In genomic region chr7:123727071-123727837, GRCh38 we compare ENCODE assay signal across 9 cellular contexts. TPM values are rescaled to one million over a fixed set of nuclear protein-coding genes. Genes with fewer than 3 reads are reported as not detected.
DNase-seq lines count a peak whose midpoint lies in the region; ATAC-seq, FAIRE-seq and TF ChIP-seq lines count a peak whose summit lies in the region.
"Had no signal": no experiment of that assay in that cellular context is flagged by ENCODE, and none has a peak within 500 bp of the region (broad histone marks: within the 10 kb centered on the region; RNA-seq: fewer than 3 reads in every experiment).

No MANE protein-coding gene starts in this region.

- H3K4me3 ChIP-seq in PC-3 (ENCODE audit: low read length), result peak overlapping the region; percentile 13; the same call in 1 of the 2 replicates
- no peak overlapping the region for H3K4me3 ChIP-seq in endothelial cell of umbilical vein (replicated peaks in 1 of 3; ENCODE audit: insufficient read depth in 1 of 3, low read depth in 1 of 3, low read length in 3 of 3)
- no peak overlapping the region for H3K4me3 ChIP-seq in osteoblast (ENCODE audit: insufficient read depth, low read length)
- H3K4me3 ChIP-seq in kidney (ENCODE audit: low read length in 2 of 2), result no peak overlapping the region
- no peak overlapping the region for H3K4me3 ChIP-seq in sigmoid colon
- H3K4me3 ChIP-seq: dorsolateral prefrontal cortex had no signal

- TF ChIP-seq POLR2A in endothelial cell of umbilical vein (IDR thresholded peaks at IDR 0.05; ENCODE audit: low read depth, low read length), result no peak
- TF ChIP-seq POLR2A in sigmoid colon (IDR thresholded peaks at IDR 0.05), result no peak

- ATAC-seq in PC-3 (peak; percentile 84), HG03432 (IDR thresholded peaks at IDR 0.05; ENCODE audit: unreplicated experiment) (no peak)

- H3K9me3 ChIP-seq in PC-3 (ENCODE audit: low read length), result no peaks in the 10 kb centered on the region
- H3K9me3 ChIP-seq in endothelial cell of umbilical vein (replicated peaks; ENCODE audit: control insufficient read depth, insufficient read depth, low read length), result no peaks in the 10 kb centered on the region
- no peaks in the 10 kb centered on the region for H3K9me3 ChIP-seq in osteoblast (ENCODE audit: low read depth, low read length)
- no peaks in the 10 kb centered on the region for H3K9me3 ChIP-seq in kidney (ENCODE audit: control insufficient read depth in 1 of 2, low read length in 2 of 2)
- H3K9me3 ChIP-seq in sigmoid colon, result no peaks in the 10 kb centered on the region

- TF ChIP-seq CTCF in PC-3 (conservative IDR thresholded peaks at IDR 0.05; ENCODE audit: low read depth, low read length) (no peak), endothelial cell of umbilical vein (IDR thresholded peaks at IDR 0.05; ENCODE audit: extremely low read depth in 1 of 2, insufficient read depth in 1 of 2, low read depth in 1 of 2, low read length in 2 of 2) (no peak), osteoblast (IDR thresholded peaks at IDR 0.05; ENCODE audit: extremely low read depth, low read depth, low read length) (no peak), kidney (IDR thresholded peaks at IDR 0.05; ENCODE audit: borderline replicate concordance, extremely low read depth, insufficient read depth) (no peak), sigmoid colon (IDR thresholded peaks at IDR 0.05) (no peak)

- POLR2A ChIA-PET in PC-3 (lab: Charles Lee; ENCODE audit: unreplicated experiment), result interaction anchor here (0.5 to 0.9 kb wide), 3 partner anchors 13 to 22 kb away, joined by 5 to 26 read pairs (median 6); partner anchors contain the start of gene WASL
- POLR2A ChIA-PET in endothelial cell of umbilical vein (lab: Charles Lee), result interaction anchor here (0.9 kb wide), 1 partner anchor 22 kb away, joined by 4 read pairs; the partner anchor contains the start of gene WASL

- H3K9me1 ChIP-seq in endothelial cell of umbilical vein (replicated peaks; ENCODE audit: control insufficient read depth, extremely low read depth, insufficient read depth, low read length), result no peaks in the 10 kb centered on the region

- WGBS in sigmoid colon, 2 donors, result 75 to 77% methylated on average over 4 of the region's 4 CpGs

- H3F3A ChIP-seq in PC-3 (ENCODE audit: low read length, unreplicated experiment), result no peaks in the 10 kb centered on the region

- no peaks in the 10 kb centered on the region for H3K36me3 ChIP-seq in PC-3 (ENCODE audit: low read depth, low read length)
- H3K36me3 ChIP-seq in endothelial cell of umbilical vein (ENCODE audit: control insufficient read depth in 2 of 2, extremely low read depth in 1 of 2, insufficient read depth in 2 of 2, low read length in 2 of 2), result no peaks in the 10 kb centered on the region
- no peaks in the 10 kb centered on the region for H3K36me3 ChIP-seq in osteoblast (ENCODE audit: insufficient read depth, low read length)
- H3K36me3 ChIP-seq in kidney (ENCODE audit: control insufficient read depth in 1 of 2, insufficient read depth in 2 of 2, low read length in 2 of 2), result no peaks in the 10 kb centered on the region
- no peaks in the 10 kb centered on the region for H3K36me3 ChIP-seq in sigmoid colon

- peaks cover 92% of the 10 kb centered on the region for H3K79me2 ChIP-seq in PC-3 (ENCODE audit: low read length)
- H3K79me2 ChIP-seq in endothelial cell of umbilical vein (ENCODE audit: control insufficient read depth, insufficient read depth, low read length), result peaks cover 87% of the 10 kb centered on the region
- H3K79me2 ChIP-seq in osteoblast (ENCODE audit: insufficient read depth, low read length), result peaks cover 87% of the 10 kb centered on the region

- H2AFZ ChIP-seq in PC-3 (ENCODE audit: low read length), result no peak overlapping the region
- no peak overlapping the region for H2AFZ ChIP-seq in endothelial cell of umbilical vein (ENCODE audit: low read depth, low read length)
- H2AFZ ChIP-seq in osteoblast (ENCODE audit: low read length), result no peak overlapping the region

- H4K20me1 ChIP-seq in PC-3 (ENCODE audit: low read length), result peaks cover 12% of the 10 kb centered on the region; the same call in 1 of the 2 replicates
- H4K20me1 ChIP-seq in endothelial cell of umbilical vein (replicated peaks; ENCODE audit: control insufficient read depth, extremely low read depth, insufficient read depth, low read length), result peaks cover 5% of the 10 kb centered on the region
- H4K20me1 ChIP-seq in osteoblast (ENCODE audit: insufficient read depth, low read length), result peaks cover 54% of the 10 kb centered on the region

- CTCF ChIA-PET in PC-3 (lab: Charles Lee) (interaction anchor here (0.6 to 0.8 kb wide), 2 partner anchors 71 to 147 kb away, joined by 3 to 13 read pairs; no protein-coding TSS in a partner anchor), endothelial cell of umbilical vein (lab: Charles Lee) (interaction anchor here (0.9 to 2.4 kb wide), 7 partner anchors 10 to 138 kb away, joined by 3 to 7 read pairs (median 5); partner anchors contain the start of gene WASL)

- H3K9ac ChIP-seq in PC-3 (ENCODE audit: low read length) (no peak overlapping the region), endothelial cell of umbilical vein (replicated peaks; ENCODE audit: extremely low read depth, insufficient read depth, low read length) (no peak overlapping the region), kidney (ENCODE audit: low read length in 2 of 2) (no peak overlapping the region)

- H3K9me2 ChIP-seq in PC-3 (replicated peaks; ENCODE audit: low read length), result no peaks in the 10 kb centered on the region

- FAIRE-seq in endothelial cell of umbilical vein (lab: Jason Lieb, UNC) (peak; percentile 46), kidney (lab: Jason Lieb, UNC) (no peak)

- H3K27me3 ChIP-seq in PC-3 (ENCODE audit: low read length), result no peaks in the 10 kb centered on the region
- H3K27me3 ChIP-seq in endothelial cell of umbilical vein (ENCODE audit: control insufficient read depth in 2 of 2, insufficient read depth in 2 of 2, low read length in 2 of 2), result no peaks in the 10 kb centered on the region
- H3K27me3 ChIP-seq in osteoblast (ENCODE audit: insufficient read depth, low read length), result no peaks in the 10 kb centered on the region
- H3K27me3 ChIP-seq in sigmoid colon, result no peaks in the 10 kb centered on the region
- H3K27me3 ChIP-seq: dorsolateral prefrontal cortex had no signal

- H3K4me2 ChIP-seq in PC-3 (ENCODE audit: low read length) (peak overlapping the region; percentile 15), endothelial cell of umbilical vein (ENCODE audit: insufficient read depth, low read length) (peak overlapping the region; percentile 51), osteoblast (ENCODE audit: insufficient read depth, low read length) (peak overlapping the region; percentile 64)

- H3K27ac ChIP-seq in PC-3 (ENCODE audit: low read length) (peak overlapping the region; percentile 13), endothelial cell of umbilical vein (ENCODE audit: insufficient read depth, low read depth, low read length) (peak overlapping the region; percentile 3), osteoblast (ENCODE audit: low read depth, low read length) (peak overlapping the region; percentile 7), kidney (ENCODE audit: low read depth in 2 of 2, low read length in 2 of 2) (no peak overlapping the region), sigmoid colon (no peak overlapping the region)

- BruUV-seq in PC-3 (replicated peaks; lab: Mats Ljungman, UMichigan), result no TSS peak
- no TSS peak for BruUV-seq in endothelial cell of umbilical vein (replicated peaks; lab: Mats Ljungman, UMichigan)

- TF ChIP-seq EP300 in sigmoid colon (IDR thresholded peaks at IDR 0.05), result no peak

- intact Hi-C loops in PC-3 (cut with micrococcal nuclease), result loop anchor here (1.0 to 2.0 kb wide), 2 partner anchors 20 to 58 kb away; no protein-coding TSS in a partner anchor
- intact Hi-C loops in endothelial cell of umbilical vein (cut with micrococcal nuclease), result loop anchor here (2.0 kb wide), 1 partner anchor 20 kb away; no protein-coding TSS in a partner anchor
- intact Hi-C loops in kidney (cut with DNase I), result no loop called here
- intact Hi-C loops in sigmoid colon (cut with DNase I), result no loop called here

- dilution Hi-C loops in endothelial cell of umbilical vein (cut with MboI; ENCODE audit: extremely low pct_ligation_motif_present, low sequenced_read_pairs), result no loop called here

- peaks cover 23% of the 10 kb centered on the region for H3K4me1 ChIP-seq in PC-3 (ENCODE audit: insufficient read depth, low read length)
- peaks cover 15% of the 10 kb centered on the region for H3K4me1 ChIP-seq in endothelial cell of umbilical vein (ENCODE audit: control insufficient read depth, extremely low read depth, insufficient read depth, low read length)
- H3K4me1 ChIP-seq in osteoblast (ENCODE audit: insufficient read depth, low read length), result peaks cover 40% of the 10 kb centered on the region
- peaks cover 2 to 14% of the 10 kb centered on the region in 2 donors for H3K4me1 ChIP-seq in kidney (ENCODE audit: control insufficient read depth in 1 of 2, insufficient read depth in 1 of 2, low read depth in 1 of 2, low read length in 2 of 2)
- peaks cover 0 to 75% (median 54%) of the 10 kb centered on the region in 4 donors for H3K4me1 ChIP-seq in sigmoid colon

- peak; percentile 69 for DNase-seq in Daoy (ENCODE audit: low read depth)
- peak; percentile 74 for DNase-seq in PC-3
- peak; percentile 79 for DNase-seq in endothelial cell of umbilical vein (ENCODE audit: low read depth, low spot score)
- peak; percentile 45 for DNase-seq in osteoblast (ENCODE audit: insufficient read length, low spot score, missing footprints)
- DNase-seq in pons (ENCODE audit: low spot score), result no peak
- no peak for DNase-seq in kidney
- DNase-seq in sigmoid colon, result no peak
- DNase-seq: dorsolateral prefrontal cortex had no signal

TF ChIP-seq in endothelial cell of umbilical vein, 7 proteins besides CTCF, POLR2A, EP300 and RAD21:
- TF ChIP-seq MYC (IDR thresholded peaks at IDR 0.05; ENCODE audit: low read depth, low read length) (no peak), FOS (IDR thresholded peaks at IDR 0.05; ENCODE audit: borderline replicate concordance, insufficient read depth, low read length) (peak; percentile 41)

RNA-seq across cellular contexts. Expression of gene WASL, which starts 21.5 kb away (rescaled TPM):
- 11.0 and 12.7 TPM in 2 replicates for total RNA-seq in Daoy (2014; rRNA removed; shearing (Covaris generic))
- total RNA-seq in PC-3 (2014; rRNA removed), result 8.5 and 10.9 TPM in 2 replicates
- 22.1 and 24.0 TPM in 2 replicates for total RNA-seq in endothelial cell of umbilical vein
- polyA plus RNA-seq in endothelial cell of umbilical vein, result 4.1 and 5.2 TPM in 2 replicates
- 8.9 and 9.2 TPM in 2 replicates for polyA plus RNA-seq in endothelial cell of umbilical vein (2011; cell fraction: cytosol; rRNA removed)
- 8.0 and 9.4 TPM in 2 replicates for polyA plus RNA-seq in endothelial cell of umbilical vein (2011; cell fraction: nucleus; rRNA removed)
- polyA plus RNA-seq in endothelial cell of umbilical vein (2012), result 15.1 and 17.6 TPM in 2 replicates
- polyA minus RNA-seq in endothelial cell of umbilical vein, result 6.1 and 7.4 TPM in 2 replicates
- polyA minus RNA-seq in endothelial cell of umbilical vein (2011; cell fraction: cytosol; rRNA and poly(A)+ RNA removed), result 8.2 TPM
- 20.9 and 25.2 TPM in 2 replicates for polyA minus RNA-seq in endothelial cell of umbilical vein (2011; cell fraction: nucleus; rRNA and poly(A)+ RNA removed)
- total RNA-seq in osteoblast, result 23.2 and 24.5 TPM in 2 replicates
- 50.4 TPM for total RNA-seq in kidney
- polyA plus RNA-seq in kidney (ENCODE audit: insufficient read depth, low read depth, low replicate concordance), result 28.7 TPM
- total RNA-seq in sigmoid colon, result 10 to 100 TPM; 32.4 to 45.3 (median 39.0) TPM
- 10 to 100 TPM; 33.0 to 80.5 (median 71.5) TPM for polyA plus RNA-seq in sigmoid colon

Comparison
In these comparisons a context has a peak if more than half of its experiments do, and no peak if none do; other contexts are left out.
1. DNase-seq: peak in Daoy (single experiment), PC-3 (single experiment), endothelial cell of umbilical vein (single experiment) and osteoblast (single experiment); none in pons (single experiment), kidney (single experiment) and sigmoid colon (single experiment).
2. H3K27ac ChIP-seq: peak in PC-3 (single experiment), endothelial cell of umbilical vein (single experiment) and osteoblast (single experiment); none in kidney (0 of 2) and sigmoid colon (0 of 4).
3. intact Hi-C loops: an anchor here in PC-3 (1.0 to 2.0 kb wide) and endothelial cell of umbilical vein (2.0 kb wide); none called in kidney and sigmoid colon.
4. Peak in every context shown above with its lines, with median percentiles within 50 percentile points of each other: H3K4me2 ChIP-seq.